In genomic region chr13:50697746-50698526, GRCh38 we compare ENCODE assay signal across 20 cellular contexts.
DNase-seq lines count a peak whose midpoint lies in the region; ATAC-seq, FAIRE-seq and TF ChIP-seq lines count a peak whose summit lies in the region.
"Had no signal": no experiment of that assay in that cellular context is flagged by ENCODE, and none has a peak within 500 bp of the region (broad histone marks: within the 10 kb centered on the region; RNA-seq: fewer than 3 reads in every experiment).

No MANE protein-coding gene starts in this region.

- 35 to 38% methylated on average over 4 of the region's 4 CpGs for WGBS in pancreas, 2 donors

- H3K27me3 ChIP-seq in vagina (no peaks in the 10 kb centered on the region), pancreas (no peaks in the 10 kb centered on the region)
- no peaks in the 10 kb centered on the region for H3K27me3 ChIP-seq in CD8-positive, alpha-beta memory T cell (ENCODE audit: insufficient read depth, low read length, poor library complexity, severe bottlenecking)
- H3K27me3 ChIP-seq: MG63, neural progenitor cell had no signal

- H3K36me3 ChIP-seq in vagina (no peaks in the 10 kb centered on the region), pancreas (no peaks in the 10 kb centered on the region)
- no peaks in the 10 kb centered on the region for H3K36me3 ChIP-seq in CD8-positive, alpha-beta memory T cell (ENCODE audit: insufficient read depth, low read length)
- H3K36me3 ChIP-seq: MG63, neural progenitor cell had no signal

- H3K4me3 Mint-ChIP-seq in CD8-positive, alpha-beta memory T cell: no peak overlapping the region
- H3K4me3 Mint-ChIP-seq: activated naive CD8-positive, alpha-beta T cell; neural progenitor cell had no signal

- ATAC-seq in left ventricle myocardium superior (peak; percentile 35), HG02973 (IDR thresholded peaks at IDR 0.05; ENCODE audit: unreplicated experiment) (no peak), pancreas (no peak)
- ATAC-seq: psoas muscle, SK-N-SH treated with all-trans-retinoic acid at 6 μM for 48 hours had no signal

- no peak for FAIRE-seq in pancreas (lab: Jason Lieb, UNC)
- FAIRE-seq: colon, kidney, RCC 7860 had no signal

- POLR2A ChIA-PET in CD8-positive, alpha-beta memory T cell (lab: Charles Lee): no interaction called here

- no peaks in the 10 kb centered on the region for H3K9me3 ChIP-seq in vagina
- H3K9me3 ChIP-seq in CD8-positive, alpha-beta memory T cell (ENCODE audit: low read length): no peaks in the 10 kb centered on the region
- H3K9me3 ChIP-seq in pancreas: no peaks in the 10 kb centered on the region
- H3K9me3 ChIP-seq: MG63, psoas muscle had no signal

- CTCF ChIA-PET in CD8-positive, alpha-beta memory T cell (lab: Charles Lee): no interaction called here

- H3K4me3 ChIP-seq in vagina: no peak overlapping the region
- no peak overlapping the region for H3K4me3 ChIP-seq in CD8-positive, alpha-beta memory T cell (ENCODE audit: low read length)
- no peak overlapping the region for H3K4me3 ChIP-seq in pancreas
- H3K4me3 ChIP-seq: MG63, neural progenitor cell, psoas muscle had no signal

- H3K27ac Mint-ChIP-seq in CD8-positive, alpha-beta memory T cell: no peak overlapping the region
- H3K27ac Mint-ChIP-seq: activated naive CD8-positive, alpha-beta T cell; neural progenitor cell had no signal

- no peaks in the 10 kb centered on the region for H3K9me3 Mint-ChIP-seq in CD8-positive, alpha-beta memory T cell
- H3K9me3 Mint-ChIP-seq: neural progenitor cell had no signal

- peak overlapping the region; percentile 24 for H3K27ac ChIP-seq in epithelial cell of prostate
- H3K27ac ChIP-seq in vagina: no peak overlapping the region
- no peak overlapping the region for H3K27ac ChIP-seq in CD8-positive, alpha-beta memory T cell (ENCODE audit: low read depth, low read length)
- H3K27ac ChIP-seq in pancreas: no peak overlapping the region
- H3K27ac ChIP-seq: neural progenitor cell, psoas muscle had no signal

- H3K27me3 Mint-ChIP-seq in CD8-positive, alpha-beta memory T cell: peaks cover 0 to 2% of the 10 kb centered on the region in 2 donors
- H3K27me3 Mint-ChIP-seq: activated naive CD8-positive, alpha-beta T cell had no signal

- no peak for TF ChIP-seq POLR2A in vagina (IDR thresholded peaks at IDR 0.05)

- H3K36me3 Mint-ChIP-seq in CD8-positive, alpha-beta memory T cell: no peaks in the 10 kb centered on the region
- H3K36me3 Mint-ChIP-seq: activated naive CD8-positive, alpha-beta T cell; neural progenitor cell had no signal

- no peaks in the 10 kb centered on the region for H3K4me1 ChIP-seq in vagina
- H3K4me1 ChIP-seq in CD8-positive, alpha-beta memory T cell (ENCODE audit: insufficient read depth, low read length): no peaks in the 10 kb centered on the region
- no peaks in the 10 kb centered on the region for H3K4me1 ChIP-seq in pancreas

- H3K4me1 Mint-ChIP-seq in CD8-positive, alpha-beta memory T cell: no peaks in the 10 kb centered on the region

- DNase-seq in left ventricle myocardium superior (no peak), cardiac septum (ENCODE audit: low spot score) (no peak), NCI-H748 treated with DMSO at 0.1 percent for 48 hours (lab: John Stamatoyannopoulos, UW) (peak; percentile 43), epithelial cell of prostate (ENCODE audit: low read depth, low spot score) (no peak), vagina (ENCODE audit: extremely low spot score in 2 of 2) (no peak), pancreas (no peak)
- no peak for DNase-seq in CD8-positive, alpha-beta memory T cell
- DNase-seq: HCEC 1CT, hypothalamus, IMR-90, kidney, MG63, NCI-H2029, psoas muscle had no signal

- TF ChIP-seq CTCF in vagina (IDR thresholded peaks at IDR 0.05): no peak
- no peak for TF ChIP-seq CTCF in pancreas (IDR thresholded peaks at IDR 0.05)

- intact Hi-C loops in left ventricle myocardium superior (cut with micrococcal nuclease) (no loop called here), cardiac septum (cut with DNase I) (loop anchor here (5.0 kb wide), 1 partner anchor 99 kb away; no protein-coding TSS in a partner anchor), vagina (cut with DNase I) (no loop called here), pancreas (cut with DNase I) (no loop called here)
